Comparison of ENCODE assay signal across 19 cellular contexts in genomic region chr7:676246-676971, GRCh38.
"Had no signal": no experiment of that assay in that cellular context is flagged by ENCODE, and none has a peak within 500 bp of the region (broad histone marks: within the 10 kb centered on the region; RNA-seq: fewer than 3 reads in every experiment).

No MANE protein-coding gene starts in this region.

- H3K4me3 ChIP-seq: breast epithelium, esophagus squamous epithelium, tibial artery, uterus had no signal

- H3K36me3 Mint-ChIP-seq: natural killer cell had no signal

- H3K9ac ChIP-seq: SK-N-SH had no signal

- H3K4me3 Mint-ChIP-seq: activated B cell treated with CpG ODN at 0.5 μM for 24 hours; activated CD4-positive, alpha-beta memory T cell treated with anti-CD3 and anti-CD28 coated beads, Interleukin-2, amount 10 ng/mL, durations not matched to agents 7 days and 5 days; activated CD8-positive, alpha-beta memory T cell treated with anti-CD3 and anti-CD28 coated beads, Interleukin-2, amount 10 ng/mL, durations not matched to agents 7 days and 5 days; activated naive CD4-positive, alpha-beta T cell treated with anti-CD3 and anti-CD28 coated beads, Interleukin-2, amount 50 U/mL, for 24 hours; effector memory CD8-positive, alpha-beta T cell; natural killer cell; T-cell had no signal

- H3K4me1 ChIP-seq: breast epithelium, esophagus squamous epithelium, tibial artery, uterus had no signal

- H3K9me3 ChIP-seq: breast epithelium, esophagus squamous epithelium, SK-N-SH, tibial artery, uterus had no signal

- H3K4me1 Mint-ChIP-seq: activated B cell treated with CpG ODN at 0.5 μM for 24 hours; activated CD4-positive, alpha-beta memory T cell treated with anti-CD3 and anti-CD28 coated beads, Interleukin-2, amount 10 ng/mL, durations not matched to agents 7 days and 5 days; activated CD8-positive, alpha-beta memory T cell treated with anti-CD3 and anti-CD28 coated beads, Interleukin-2, amount 10 ng/mL, durations not matched to agents 7 days and 5 days; activated naive CD4-positive, alpha-beta T cell treated with anti-CD3 and anti-CD28 coated beads, Interleukin-2, amount 50 U/mL, for 24 hours had no signal

- H3K4me2 ChIP-seq: SK-N-SH had no signal

- H3K36me3 ChIP-seq: breast epithelium, uterus had no signal

- ATAC-seq: activated CD8-positive, alpha-beta memory T cell treated with anti-CD3 and anti-CD28 coated beads, Interleukin-2, amount 10 ng/mL, durations not matched to agents 7 days and 5 days; effector memory CD8-positive, alpha-beta T cell; natural killer cell; T-cell had no signal

- H3K9me3 Mint-ChIP-seq: activated naive CD4-positive, alpha-beta T cell treated with anti-CD3 and anti-CD28 coated beads, Interleukin-2, amount 50 U/mL, for 24 hours; T-cell had no signal

- H3K27me3 Mint-ChIP-seq: activated B cell treated with CpG ODN at 0.5 μM for 24 hours; activated CD4-positive, alpha-beta memory T cell treated with anti-CD3 and anti-CD28 coated beads, Interleukin-2, amount 10 ng/mL, durations not matched to agents 7 days and 5 days; activated CD8-positive, alpha-beta memory T cell treated with anti-CD3 and anti-CD28 coated beads, Interleukin-2, amount 10 ng/mL, durations not matched to agents 7 days and 5 days; activated naive CD4-positive, alpha-beta T cell treated with anti-CD3 and anti-CD28 coated beads, Interleukin-2, amount 50 U/mL, for 24 hours; effector memory CD8-positive, alpha-beta T cell; T-cell had no signal

- H3K27ac Mint-ChIP-seq: activated B cell treated with CpG ODN at 0.5 μM for 24 hours; activated CD4-positive, alpha-beta memory T cell treated with anti-CD3 and anti-CD28 coated beads, Interleukin-2, amount 10 ng/mL, durations not matched to agents 7 days and 5 days; activated CD8-positive, alpha-beta memory T cell treated with anti-CD3 and anti-CD28 coated beads, Interleukin-2, amount 10 ng/mL, durations not matched to agents 7 days and 5 days; activated naive CD4-positive, alpha-beta T cell treated with anti-CD3 and anti-CD28 coated beads, Interleukin-2, amount 50 U/mL, for 24 hours; effector memory CD8-positive, alpha-beta T cell; natural killer cell; T-cell had no signal

- H3K27ac ChIP-seq: breast epithelium, esophagus squamous epithelium, tibial artery had no signal

- DNase-seq: activated B cell treated with CpG ODN at 0.5 μM for 24 hours; activated CD4-positive, alpha-beta memory T cell treated with anti-CD3 and anti-CD28 coated beads, Interleukin-2, amount 10 ng/mL, durations not matched to agents 7 days and 5 days; activated CD4-positive, alpha-beta T cell treated with anti-CD3 and anti-CD28 coated beads for 48 hours; activated CD8-positive, alpha-beta memory T cell treated with anti-CD3 and anti-CD28 coated beads, Interleukin-2, amount 10 ng/mL, durations not matched to agents 7 days and 5 days; activated effector memory CD4-positive, alpha-beta T cell treated with Interleukin-2 at 50 U/mL for 16 hours; activated T-cell treated with anti-CD3 and anti-CD28 coated beads, Interleukin-2, amount 50 U/mL, for 1 hour; dermis blood vessel endothelial cell; effector memory CD8-positive, alpha-beta T cell; esophagus squamous epithelium; mesendoderm; natural killer cell; SK-N-SH; stimulated activated CD4-positive, alpha-beta T cell treated with anti-CD3 and anti-CD28 coated beads, Interleukin-2, amount 100 ng/mL, for 24 hours; stimulated activated naive CD4-positive, alpha-beta T cell treated with Interleukin-2 at 50 U/mL for 16 hours; T-cell; uterus had no signal

- H3K27me3 ChIP-seq: breast epithelium, esophagus squamous epithelium, tibial artery, uterus had no signal
